In the genomic region with DNA sequence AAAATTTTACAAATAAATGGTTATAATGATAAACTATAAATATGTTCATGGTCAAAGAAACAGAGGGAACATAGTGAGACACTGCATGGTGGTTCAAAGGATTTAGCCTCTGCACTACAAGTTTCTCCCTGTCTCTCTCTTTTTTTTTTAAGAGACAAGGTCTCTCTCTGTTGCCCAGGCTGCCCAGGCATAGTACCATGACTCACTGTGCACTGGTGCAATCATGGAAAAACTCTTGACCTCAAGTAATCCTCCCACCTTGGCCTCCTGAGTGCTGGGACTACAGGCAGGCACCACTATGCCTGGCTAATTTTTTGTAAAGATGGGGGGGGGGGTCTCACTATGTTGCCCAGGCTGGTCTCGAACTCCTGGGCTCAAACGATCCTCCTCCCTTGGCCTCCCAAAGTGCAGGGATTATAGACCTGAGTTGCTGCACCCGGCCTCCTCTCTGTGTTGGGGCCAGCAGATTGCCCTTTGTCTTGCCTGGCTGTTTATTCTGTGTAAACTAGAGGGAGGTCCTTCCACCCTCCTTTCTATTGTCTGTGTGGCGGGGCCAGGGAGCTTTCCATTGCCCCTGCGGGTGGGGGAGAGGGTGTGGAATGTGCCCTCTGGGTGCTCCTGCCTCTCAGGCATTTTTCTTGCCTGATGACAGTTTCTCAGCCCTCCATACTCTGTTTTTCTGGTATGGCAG, we compare ENCODE assay signal across 8 cellular contexts. TPM values are rescaled to one million over a fixed set of nuclear protein-coding genes. Genes with fewer than 3 reads are reported as not detected.
DNase-seq lines count a peak whose midpoint lies in the region; ATAC-seq and TF ChIP-seq lines count a peak whose summit lies in the region.

No MANE protein-coding gene starts in this region.

- peaks cover 9% of the 10 kb centered on the region for H3K36me3 Mint-ChIP-seq in Calu3 (ENCODE audit: insufficient read depth, unreplicated experiment)

- no peaks in the 10 kb centered on the region for H3K9me3 Mint-ChIP-seq in Calu3 (ENCODE audit: low read depth, unreplicated experiment)

- H3K9ac ChIP-seq in mammary epithelial cell (ENCODE audit: insufficient read depth, low read length) (no peak overlapping the region), liver (ENCODE audit: low read depth in 1 of 2, low read length in 2 of 2) (no peak overlapping the region), colonic mucosa (ENCODE audit: low read depth in 2 of 2, low read length in 2 of 2) (no peak overlapping the region)

- intact Hi-C loops in Calu3 (cut with micrococcal nuclease; ENCODE audit: unreplicated experiment): no loop called here
- intact Hi-C loops in mammary epithelial cell (cut with micrococcal nuclease): no loop called here
- intact Hi-C loops in colonic mucosa (cut with DNase I): no loop called here

- H3K9me3 ChIP-seq in mammary epithelial cell (replicated peaks; ENCODE audit: insufficient read depth, low read length) (no peaks in the 10 kb centered on the region), liver (ENCODE audit: control insufficient read depth in 4 of 4, low read length in 3 of 4) (no peaks in the 10 kb centered on the region), colonic mucosa (no peaks in the 10 kb centered on the region)

- H3K27me3 Mint-ChIP-seq in Calu3 (ENCODE audit: unreplicated experiment): no peaks in the 10 kb centered on the region

- dilution Hi-C loops in mammary epithelial cell (cut with HindIII; ENCODE audit: low sequenced_read_pairs): no loop called here

- no peak overlapping the region for H2AFZ ChIP-seq in mammary epithelial cell (ENCODE audit: low read depth, low read length)

- no peak for ATAC-seq in GM19455 (IDR thresholded peaks at IDR 0.05; ENCODE audit: unreplicated experiment)

- H4K20me1 ChIP-seq in mammary epithelial cell (ENCODE audit: insufficient read depth, low read length): no peaks in the 10 kb centered on the region

- no peak overlapping the region for H3K4me2 ChIP-seq in mammary epithelial cell (ENCODE audit: insufficient read depth, low read depth, low read length)

- CTCF ChIA-PET in Calu3 (lab: Charles Lee) (interaction anchor here (0.7 kb wide), 2 partner anchors 9 to 463 kb away, joined by 3 to 5 read pairs; no protein-coding TSS in a partner anchor), mammary epithelial cell (lab: Charles Lee; ENCODE audit: low non-redundant PET) (no interaction called here)

- no peaks in the 10 kb centered on the region for H3K27me3 ChIP-seq in mammary epithelial cell (ENCODE audit: insufficient read depth, low read length)
- no peaks in the 10 kb centered on the region for H3K27me3 ChIP-seq in liver (ENCODE audit: control insufficient read depth in 4 of 4, insufficient read depth in 4 of 4, low read length in 3 of 4)
- H3K27me3 ChIP-seq in colonic mucosa: no peaks in the 10 kb centered on the region

- H3K36me3 ChIP-seq in mammary epithelial cell (ENCODE audit: insufficient read depth, low read length): peaks cover 13% of the 10 kb centered on the region
- peaks cover 6 to 25% (median 16%) of the 10 kb centered on the region in 4 donors for H3K36me3 ChIP-seq in liver (ENCODE audit: control insufficient read depth in 4 of 4, insufficient read depth in 3 of 4, low read depth in 1 of 4, low read length in 3 of 4)
- no peaks in the 10 kb centered on the region for H3K36me3 ChIP-seq in colonic mucosa

- in situ Hi-C loops in mammary epithelial cell (cut with MboI; ENCODE audit: low sequenced_read_pairs in 2 of 2): no loop called here

- no peak overlapping the region for H3K4me3 ChIP-seq in mammary epithelial cell (replicated peaks in 1 of 3; ENCODE audit: insufficient read depth in 1 of 3, low read depth in 2 of 3, low read length in 3 of 3)
- no peak overlapping the region for H3K4me3 ChIP-seq in liver (ENCODE audit: low read depth in 1 of 3, low read length in 3 of 3)
- H3K4me3 ChIP-seq in colonic mucosa: no peak overlapping the region

- no peaks in the 10 kb centered on the region for H3K4me1 Mint-ChIP-seq in Calu3 (ENCODE audit: low read depth, unreplicated experiment)

- WGBS in mammary epithelial cell (ENCODE audit: low coverage, missing lambda C conversion rate): 73% methylated on average over 3 of the region's 5 CpGs
- 39% methylated on average over 5 of the region's 5 CpGs for WGBS in liver

- no peak overlapping the region for H3K27ac Mint-ChIP-seq in Calu3 (ENCODE audit: unreplicated experiment)

- H3K4me3 Mint-ChIP-seq in Calu3 (ENCODE audit: low read depth, unreplicated experiment): no peak overlapping the region

- peak; percentile 24 for DNase-seq in Calu3
- peak; percentile 11 for DNase-seq in LoVo (ENCODE audit: low spot score)
- DNase-seq in mammary epithelial cell: peak; percentile 79
- DNase-seq in activated T-cell treated with anti-CD3 and anti-CD28 coated beads, Interleukin-2, amount 50 U/mL, for 1 hour: no peak
- DNase-seq in stimulated activated naive CD4-positive, alpha-beta T cell (lab: John Stamatoyannopoulos, UW): no peak
- no peak for DNase-seq in colonic mucosa

- H3K4me1 ChIP-seq in mammary epithelial cell (ENCODE audit: insufficient read depth, low read length): peaks cover 10% of the 10 kb centered on the region
- H3K4me1 ChIP-seq in liver (ENCODE audit: control insufficient read depth in 4 of 4, insufficient read depth in 4 of 4, low read length in 3 of 4): peaks cover 5 to 41% (median 19%) of the 10 kb centered on the region in 4 donors
- no peaks in the 10 kb centered on the region for H3K4me1 ChIP-seq in colonic mucosa

- H3K27ac ChIP-seq in mammary epithelial cell (ENCODE audit: insufficient read depth, low read depth, low read length) (peak overlapping the region; percentile 44), liver (ENCODE audit: low read depth in 1 of 2, low read length in 2 of 2) (peak overlapping the region in 1 of 2 donors; percentile 33), colonic mucosa (no peak overlapping the region)

- TF ChIP-seq CTCF in Calu3 (IDR thresholded peaks at IDR 0.05; ENCODE audit: unreplicated experiment): no peak
- no peak for TF ChIP-seq CTCF in mammary epithelial cell (conservative IDR thresholded peaks at IDR 0.05 in 1 of 2, IDR thresholded peaks at IDR 0.05 in 1 of 2; ENCODE audit: extremely low read depth in 1 of 2, insufficient read depth in 1 of 2, low read depth in 1 of 2, low read length in 2 of 2)
- no peak for TF ChIP-seq CTCF in liver (IDR thresholded peaks at IDR 0.05; ENCODE audit: low read depth, low read length, missing input control)
- no peak for TF ChIP-seq CTCF in colonic mucosa (IDR thresholded peaks at IDR 0.05)

- TF ChIP-seq RAD21 in liver (IDR thresholded peaks at IDR 0.05): no peak

- peaks cover 38% of the 10 kb centered on the region for H3K79me2 ChIP-seq in mammary epithelial cell (ENCODE audit: insufficient read depth, low read length)

- no TSS peak for BruUV-seq in Calu3 (replicated peaks; lab: Mats Ljungman, UMichigan)
- no TSS peak for BruUV-seq in mammary epithelial cell (replicated peaks; lab: Mats Ljungman, UMichigan)

TF ChIP-seq in liver, 16 proteins besides CTCF, POLR2A, EP300 and RAD21:
- no peak for TF ChIP-seq YY1 (IDR thresholded peaks at IDR 0.05)
- peak in 1 of 2 donors; percentile 18 for TF ChIP-seq RXRA (IDR thresholded peaks at IDR 0.05)
- TF ChIP-seq JUND (IDR thresholded peaks at IDR 0.05): peak in 1 of 2 donors; percentile 7
- peak; percentile 41 for TF ChIP-seq HNF4A (conservative IDR thresholded peaks at IDR 0.05)
- TF ChIP-seq FOXA2 (IDR thresholded peaks at IDR 0.05): peak; percentile 48
- TF ChIP-seq, protein P1, sequence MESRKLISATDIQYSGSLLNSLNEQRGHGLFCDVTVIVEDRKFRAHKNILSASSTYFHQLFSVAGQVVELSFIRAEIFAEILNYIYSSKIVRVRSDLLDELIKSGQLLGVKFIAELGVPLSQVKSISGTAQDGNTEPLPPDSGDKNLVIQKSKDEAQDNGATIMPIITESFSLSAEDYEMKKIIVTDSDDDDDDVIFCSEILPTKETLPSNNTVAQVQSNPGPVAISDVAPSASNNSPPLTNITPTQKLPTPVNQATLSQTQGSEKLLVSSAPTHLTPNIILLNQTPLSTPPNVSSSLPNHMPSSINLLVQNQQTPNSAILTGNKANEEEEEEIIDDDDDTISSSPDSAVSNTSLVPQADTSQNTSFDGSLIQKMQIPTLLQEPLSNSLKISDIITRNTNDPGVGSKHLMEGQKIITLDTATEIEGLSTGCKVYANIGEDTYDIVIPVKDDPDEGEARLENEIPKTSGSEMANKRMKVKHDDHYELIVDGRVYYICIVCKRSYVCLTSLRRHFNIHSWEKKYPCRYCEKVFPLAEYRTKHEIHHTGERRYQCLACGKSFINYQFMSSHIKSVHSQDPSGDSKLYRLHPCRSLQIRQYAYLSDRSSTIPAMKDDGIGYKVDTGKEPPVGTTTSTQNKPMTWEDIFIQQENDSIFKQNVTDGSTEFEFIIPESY (IDR thresholded peaks at IDR 0.05): no peak

RNA-seq across cellular contexts. Expression of gene MTHFD1, which starts 22.1 kb away (rescaled TPM):
- total RNA-seq in Calu3 (2022) (155 and 164 TPM in 2 replicates), mammary epithelial cell (100 to 1,000 TPM in 1 of 2 donors, 10 to 100 TPM in 1; 39.5 to 117 TPM), liver (100 to 1,000 TPM in 1 of 2 donors, 10 to 100 TPM in 1; 43.8 to 203 TPM), colonic mucosa (100 to 1,000 TPM in 1 of 2 donors, 10 to 100 TPM in 1; 38.1 to 123 TPM)
- polyA plus RNA-seq in mammary epithelial cell (70.7 TPM), liver (100 to 1,000 TPM; 110 to 134 TPM)
- polyA minus RNA-seq in mammary epithelial cell: 193 TPM

RNA-seq across cellular contexts. Expression of gene AKAP5, which starts 55.1 kb away (rescaled TPM):
- total RNA-seq in Calu3 (2022) (1.1 and 1.7 TPM in 2 replicates), mammary epithelial cell (under 1 TPM; 0.28 to 0.67 TPM), liver (1 to 10 TPM in 1 of 2 donors, under 1 TPM in 1; 0.28 to 2.3 TPM), colonic mucosa (10 to 100 TPM in 1 of 2 donors, 1 to 10 TPM in 1; 8.1 to 18.1 TPM)
- polyA plus RNA-seq in mammary epithelial cell (0.03 TPM), liver (under 1 TPM; 0.07 to 0.25 TPM)
- 0.57 TPM for polyA minus RNA-seq in mammary epithelial cell

Comparison
In these comparisons a context has a peak if more than half of its experiments do, and no peak if none do; other contexts are left out.
1. DNase-seq: peak in Calu3 (single experiment), LoVo (single experiment) and mammary epithelial cell (single experiment); none in activated T-cell treated with anti-CD3 and anti-CD28 coated beads, Interleukin-2, amount 50 U/mL, for 1 hour (single experiment), stimulated activated naive CD4-positive, alpha-beta T cell (0 of 6) and colonic mucosa (single experiment).